1 cellular context compared by ENCODE assay signal in genomic region chr18:75831960-75832359, GRCh38.
TF ChIP-seq lines count a peak whose summit lies in the region.

No MANE protein-coding gene starts in this region.

TF ChIP-seq in HepG2, 621 proteins besides CTCF, POLR2A, EP300 and RAD21 (continued from another document):
- TF ChIP-seq ATF6 (CRISPR knock-in tag; conservative IDR thresholded peaks at IDR 0.05) (no peak), ZNF33A (CRISPR knock-in tag; IDR thresholded peaks at IDR 0.05; ENCODE audit: borderline replicate concordance) (no peak), BORCS8-MEF2B (CRISPR knock-in tag; IDR thresholded peaks at IDR 0.05) (no peak), TCF7 (IDR thresholded peaks at IDR 0.05; ENCODE audit: low read depth) (peak; percentile 74), CENPX (CRISPR knock-in tag; IDR thresholded peaks at IDR 0.05) (no peak), KDM3A (CRISPR knock-in tag; IDR thresholded peaks at IDR 0.05; ENCODE audit: low read depth) (no peak), TGIF2 (CRISPR knock-in tag; IDR thresholded peaks at IDR 0.05) (no peak), PCBP2 (optimal IDR thresholded peaks at IDR 0.05; ENCODE audit: low read depth, low read length, poor library complexity, severe bottlenecking) (no peak), SOX13 (IDR thresholded peaks at IDR 0.05) (no peak), SOX13 (CRISPR knock-in tag; conservative IDR thresholded peaks at IDR 0.05 in 1 of 2, IDR thresholded peaks at IDR 0.05 in 1 of 2) (peak in 1 of 2 experiments; percentile 17; a peak in 1 of 4 replicates), ISL2 (CRISPR knock-in tag; IDR thresholded peaks at IDR 0.05) (peak; percentile 69), ZNF747 (CRISPR knock-in tag; IDR thresholded peaks at IDR 0.05; ENCODE audit: borderline replicate concordance) (no peak), ATF4 (CRISPR knock-in tag; IDR thresholded peaks at IDR 0.05) (no peak), SKI (IDR thresholded peaks at IDR 0.05; ENCODE audit: partially characterized antibody) (no peak), ZMYM4 (CRISPR knock-in tag; IDR thresholded peaks at IDR 0.05) (no peak), ZNF629 (CRISPR knock-in tag; conservative IDR thresholded peaks at IDR 0.05) (no peak), SIN3A (IDR thresholded peaks at IDR 0.05; ENCODE audit: borderline replicate concordance, low read depth, low read length) (no peak), NFE2 (CRISPR knock-in tag; IDR thresholded peaks at IDR 0.05) (no peak), HDAC1 (CRISPR knock-in tag; IDR thresholded peaks at IDR 0.05) (no peak), ZNF770 (CRISPR knock-in tag; IDR thresholded peaks at IDR 0.05) (no peak), FOXA1 (IDR thresholded peaks at IDR 0.05) (no peak), FOXA1 (CRISPR knock-in tag; IDR thresholded peaks at IDR 0.05) (peak; percentile 45; the same call in 1 of the 2 replicates), FOXP1 (IDR thresholded peaks at IDR 0.05) (no peak), FOXP1 (CRISPR knock-in tag; IDR thresholded peaks at IDR 0.05) (no peak), GTF2F1 (IDR thresholded peaks at IDR 0.05; ENCODE audit: low read length) (no peak), THYN1 (CRISPR knock-in tag; IDR thresholded peaks at IDR 0.05; ENCODE audit: borderline replicate concordance, low read depth) (no peak), ZNF83 (CRISPR knock-in tag; IDR thresholded peaks at IDR 0.05; ENCODE audit: borderline replicate concordance) (no peak), ZNF343 (CRISPR knock-in tag; IDR thresholded peaks at IDR 0.05) (no peak), PITX1 (CRISPR knock-in tag; IDR thresholded peaks at IDR 0.05) (0 out of 2 replicates have a peak, but pooled peaks have one; percentile 46), ATM (IDR thresholded peaks at IDR 0.05; ENCODE audit: borderline replicate concordance) (no peak), ELF4 (CRISPR knock-in tag; IDR thresholded peaks at IDR 0.05; ENCODE audit: borderline replicate concordance) (no peak), ZNF207 (IDR thresholded peaks at IDR 0.05; ENCODE audit: borderline replicate concordance) (no peak), ZNF44 (CRISPR knock-in tag; IDR thresholded peaks at IDR 0.05) (no peak), HNF1B (CRISPR knock-in tag; IDR thresholded peaks at IDR 0.05) (no peak), POLR2AphosphoS2 (IDR thresholded peaks at IDR 0.05; ENCODE audit: low read depth, low read length) (no peak), ZNF460 (CRISPR knock-in tag; IDR thresholded peaks at IDR 0.05; ENCODE audit: borderline replicate concordance) (peak; percentile 35; the same call in 1 of the 2 replicates)
TF ChIP-seq in HepG2: peak in this region for 7.
